In the genomic region with DNA sequence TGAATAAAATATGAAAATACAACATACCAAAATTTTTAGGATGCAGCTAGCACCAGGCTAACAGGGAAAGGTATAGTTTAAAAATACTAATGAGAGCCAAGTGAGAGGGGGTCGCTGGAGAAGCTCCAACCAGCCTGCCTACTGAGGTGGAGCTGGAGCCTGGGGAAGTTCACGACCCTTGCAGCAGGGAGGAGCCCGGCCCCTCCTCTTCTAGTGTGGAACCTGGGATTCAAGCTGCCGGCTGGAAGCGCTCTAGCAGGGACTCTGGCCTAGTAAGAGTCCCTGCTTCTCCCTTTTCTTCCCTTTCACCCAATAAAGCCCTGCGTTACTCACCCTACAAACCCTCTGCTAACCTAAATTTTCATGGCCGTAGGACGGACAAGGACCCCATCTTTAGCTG, we compare ENCODE assay signal across 1 cellular context.
TF ChIP-seq lines count a peak whose summit lies in the region.

No MANE protein-coding gene starts in this region.

TF ChIP-seq in H1, 55 proteins besides CTCF, POLR2A, EP300 and RAD21 (continued from another document):
- TF ChIP-seq EGR1 (IDR thresholded peaks at IDR 0.05; ENCODE audit: borderline replicate concordance, low read depth, low read length) (no peak), ASH2L (IDR thresholded peaks at IDR 0.05; ENCODE audit: low read length) (no peak), CHD2 (IDR thresholded peaks at IDR 0.05; ENCODE audit: low read length) (no peak), BACH1 (IDR thresholded peaks at IDR 0.05; ENCODE audit: low read length) (no peak), RXRA (IDR thresholded peaks at IDR 0.05; ENCODE audit: insufficient read depth, low read depth, low read length) (no peak), SIRT6 (IDR thresholded peaks at IDR 0.05; ENCODE audit: low read length) (no peak), CBX5 (IDR thresholded peaks at IDR 0.05; ENCODE audit: low read depth, low read length) (no peak)
- TF ChIP-seq, protein P1, sequence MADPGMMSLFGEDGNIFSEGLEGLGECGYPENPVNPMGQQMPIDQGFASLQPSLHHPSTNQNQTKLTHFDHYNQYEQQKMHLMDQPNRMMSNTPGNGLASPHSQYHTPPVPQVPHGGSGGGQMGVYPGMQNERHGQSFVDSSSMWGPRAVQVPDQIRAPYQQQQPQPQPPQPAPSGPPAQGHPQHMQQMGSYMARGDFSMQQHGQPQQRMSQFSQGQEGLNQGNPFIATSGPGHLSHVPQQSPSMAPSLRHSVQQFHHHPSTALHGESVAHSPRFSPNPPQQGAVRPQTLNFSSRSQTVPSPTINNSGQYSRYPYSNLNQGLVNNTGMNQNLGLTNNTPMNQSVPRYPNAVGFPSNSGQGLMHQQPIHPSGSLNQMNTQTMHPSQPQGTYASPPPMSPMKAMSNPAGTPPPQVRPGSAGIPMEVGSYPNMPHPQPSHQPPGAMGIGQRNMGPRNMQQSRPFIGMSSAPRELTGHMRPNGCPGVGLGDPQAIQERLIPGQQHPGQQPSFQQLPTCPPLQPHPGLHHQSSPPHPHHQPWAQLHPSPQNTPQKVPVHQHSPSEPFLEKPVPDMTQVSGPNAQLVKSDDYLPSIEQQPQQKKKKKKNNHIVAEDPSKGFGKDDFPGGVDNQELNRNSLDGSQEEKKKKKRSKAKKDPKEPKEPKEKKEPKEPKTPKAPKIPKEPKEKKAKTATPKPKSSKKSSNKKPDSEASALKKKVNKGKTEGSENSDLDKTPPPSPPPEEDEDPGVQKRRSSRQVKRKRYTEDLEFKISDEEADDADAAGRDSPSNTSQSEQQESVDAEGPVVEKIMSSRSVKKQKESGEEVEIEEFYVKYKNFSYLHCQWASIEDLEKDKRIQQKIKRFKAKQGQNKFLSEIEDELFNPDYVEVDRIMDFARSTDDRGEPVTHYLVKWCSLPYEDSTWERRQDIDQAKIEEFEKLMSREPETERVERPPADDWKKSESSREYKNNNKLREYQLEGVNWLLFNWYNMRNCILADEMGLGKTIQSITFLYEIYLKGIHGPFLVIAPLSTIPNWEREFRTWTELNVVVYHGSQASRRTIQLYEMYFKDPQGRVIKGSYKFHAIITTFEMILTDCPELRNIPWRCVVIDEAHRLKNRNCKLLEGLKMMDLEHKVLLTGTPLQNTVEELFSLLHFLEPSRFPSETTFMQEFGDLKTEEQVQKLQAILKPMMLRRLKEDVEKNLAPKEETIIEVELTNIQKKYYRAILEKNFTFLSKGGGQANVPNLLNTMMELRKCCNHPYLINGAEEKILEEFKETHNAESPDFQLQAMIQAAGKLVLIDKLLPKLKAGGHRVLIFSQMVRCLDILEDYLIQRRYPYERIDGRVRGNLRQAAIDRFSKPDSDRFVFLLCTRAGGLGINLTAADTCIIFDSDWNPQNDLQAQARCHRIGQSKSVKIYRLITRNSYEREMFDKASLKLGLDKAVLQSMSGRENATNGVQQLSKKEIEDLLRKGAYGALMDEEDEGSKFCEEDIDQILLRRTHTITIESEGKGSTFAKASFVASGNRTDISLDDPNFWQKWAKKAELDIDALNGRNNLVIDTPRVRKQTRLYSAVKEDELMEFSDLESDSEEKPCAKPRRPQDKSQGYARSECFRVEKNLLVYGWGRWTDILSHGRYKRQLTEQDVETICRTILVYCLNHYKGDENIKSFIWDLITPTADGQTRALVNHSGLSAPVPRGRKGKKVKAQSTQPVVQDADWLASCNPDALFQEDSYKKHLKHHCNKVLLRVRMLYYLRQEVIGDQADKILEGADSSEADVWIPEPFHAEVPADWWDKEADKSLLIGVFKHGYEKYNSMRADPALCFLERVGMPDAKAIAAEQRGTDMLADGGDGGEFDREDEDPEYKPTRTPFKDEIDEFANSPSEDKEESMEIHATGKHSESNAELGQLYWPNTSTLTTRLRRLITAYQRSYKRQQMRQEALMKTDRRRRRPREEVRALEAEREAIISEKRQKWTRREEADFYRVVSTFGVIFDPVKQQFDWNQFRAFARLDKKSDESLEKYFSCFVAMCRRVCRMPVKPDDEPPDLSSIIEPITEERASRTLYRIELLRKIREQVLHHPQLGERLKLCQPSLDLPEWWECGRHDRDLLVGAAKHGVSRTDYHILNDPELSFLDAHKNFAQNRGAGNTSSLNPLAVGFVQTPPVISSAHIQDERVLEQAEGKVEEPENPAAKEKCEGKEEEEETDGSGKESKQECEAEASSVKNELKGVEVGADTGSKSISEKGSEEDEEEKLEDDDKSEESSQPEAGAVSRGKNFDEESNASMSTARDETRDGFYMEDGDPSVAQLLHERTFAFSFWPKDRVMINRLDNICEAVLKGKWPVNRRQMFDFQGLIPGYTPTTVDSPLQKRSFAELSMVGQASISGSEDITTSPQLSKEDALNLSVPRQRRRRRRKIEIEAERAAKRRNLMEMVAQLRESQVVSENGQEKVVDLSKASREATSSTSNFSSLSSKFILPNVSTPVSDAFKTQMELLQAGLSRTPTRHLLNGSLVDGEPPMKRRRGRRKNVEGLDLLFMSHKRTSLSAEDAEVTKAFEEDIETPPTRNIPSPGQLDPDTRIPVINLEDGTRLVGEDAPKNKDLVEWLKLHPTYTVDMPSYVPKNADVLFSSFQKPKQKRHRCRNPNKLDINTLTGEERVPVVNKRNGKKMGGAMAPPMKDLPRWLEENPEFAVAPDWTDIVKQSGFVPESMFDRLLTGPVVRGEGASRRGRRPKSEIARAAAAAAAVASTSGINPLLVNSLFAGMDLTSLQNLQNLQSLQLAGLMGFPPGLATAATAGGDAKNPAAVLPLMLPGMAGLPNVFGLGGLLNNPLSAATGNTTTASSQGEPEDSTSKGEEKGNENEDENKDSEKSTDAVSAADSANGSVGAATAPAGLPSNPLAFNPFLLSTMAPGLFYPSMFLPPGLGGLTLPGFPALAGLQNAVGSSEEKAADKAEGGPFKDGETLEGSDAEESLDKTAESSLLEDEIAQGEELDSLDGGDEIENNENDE (IDR thresholded peaks at IDR 0.05; ENCODE audit: insufficient replicate concordance, low read length) = no peak
- TF ChIP-seq, protein P2, sequence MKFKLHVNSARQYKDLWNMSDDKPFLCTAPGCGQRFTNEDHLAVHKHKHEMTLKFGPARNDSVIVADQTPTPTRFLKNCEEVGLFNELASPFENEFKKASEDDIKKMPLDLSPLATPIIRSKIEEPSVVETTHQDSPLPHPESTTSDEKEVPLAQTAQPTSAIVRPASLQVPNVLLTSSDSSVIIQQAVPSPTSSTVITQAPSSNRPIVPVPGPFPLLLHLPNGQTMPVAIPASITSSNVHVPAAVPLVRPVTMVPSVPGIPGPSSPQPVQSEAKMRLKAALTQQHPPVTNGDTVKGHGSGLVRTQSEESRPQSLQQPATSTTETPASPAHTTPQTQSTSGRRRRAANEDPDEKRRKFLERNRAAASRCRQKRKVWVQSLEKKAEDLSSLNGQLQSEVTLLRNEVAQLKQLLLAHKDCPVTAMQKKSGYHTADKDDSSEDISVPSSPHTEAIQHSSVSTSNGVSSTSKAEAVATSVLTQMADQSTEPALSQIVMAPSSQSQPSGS (IDR thresholded peaks at IDR 0.05; ENCODE audit: low read length) = no peak
